ENCODE assay signal across 8 cellular contexts in genomic region chr18:29874519-29875098, GRCh38.
DNase-seq lines count a peak whose midpoint lies in the region; FAIRE-seq and TF ChIP-seq lines count a peak whose summit lies in the region.

No MANE protein-coding gene starts in this region.

- H3K9ac ChIP-seq in neuronal stem cell (ENCODE audit: low read depth, low read length, poor library complexity), result no peak overlapping the region

- in situ Hi-C loops in GM13977 (cut with MboI; ENCODE audit: low pct_unique_long_range_greater_than_20kb, low sequenced_read_pairs, unreplicated experiment), result no loop called here

- FAIRE-seq in bronchial epithelial cell (lab: Jason Lieb, UNC), result no peak

- no peak overlapping the region for H3K4ac ChIP-seq in neuronal stem cell (ENCODE audit: low read length)

- no peak overlapping the region for H3K4me2 ChIP-seq in neuronal stem cell (ENCODE audit: insufficient read depth, low read length, poor library complexity, severe bottlenecking)

- intact Hi-C loops in uterus (cut with DNase I; ENCODE audit: low total_unique reads), result no loop called here

- no peak overlapping the region for H2BK15ac ChIP-seq in neuronal stem cell (ENCODE audit: low read length)

- H2BK5ac ChIP-seq in neuronal stem cell (ENCODE audit: low read length), result no peak overlapping the region

- H3K4me3 ChIP-seq in bronchial epithelial cell (ENCODE audit: low read depth, low read length) (no peak overlapping the region), neuronal stem cell (ENCODE audit: low read length in 2 of 2) (no peak overlapping the region), uterus (no peak overlapping the region)

- H3K27me3 ChIP-seq in bronchial epithelial cell (ENCODE audit: control insufficient read depth, insufficient read depth, low read length) (no peaks in the 10 kb centered on the region), neuronal stem cell (ENCODE audit: control insufficient read depth in 3 of 3, insufficient read depth in 3 of 3, low read depth in 1 of 3, low read length in 3 of 3) (no peaks in the 10 kb centered on the region), uterus (no peaks in the 10 kb centered on the region)

- no CpG with 5 or more reads among the region's 3 CpGs for WGBS in neuronal stem cell (ENCODE audit: extremely low coverage in 2 of 2, insufficient read length in 2 of 2, insufficient replicate concordance in 1 of 2), 2 donors

- H2AK5ac ChIP-seq in neuronal stem cell (ENCODE audit: low read depth, low read length), result no peak overlapping the region

- no peak overlapping the region for H3K14ac ChIP-seq in neuronal stem cell (ENCODE audit: low read length)

- no peak overlapping the region for H4K91ac ChIP-seq in neuronal stem cell (ENCODE audit: low read depth, low read length, poor library complexity)

- no peak overlapping the region for H3K27ac ChIP-seq in 22Rv1
- H3K27ac ChIP-seq in neuronal stem cell (replicated peaks; ENCODE audit: low read length), result no peak overlapping the region
- H3K27ac ChIP-seq in uterus, result no peak overlapping the region

- H3K36me3 ChIP-seq in bronchial epithelial cell (ENCODE audit: control insufficient read depth, insufficient read depth, low read length) (no peaks in the 10 kb centered on the region), neuronal stem cell (replicated peaks in 1 of 2; ENCODE audit: control insufficient read depth in 2 of 2, insufficient read depth in 2 of 2, low read length in 2 of 2) (no peaks in the 10 kb centered on the region), uterus (no peaks in the 10 kb centered on the region)

- H3K9me3 ChIP-seq in neuronal stem cell (replicated peaks in 1 of 2; ENCODE audit: control insufficient read depth in 2 of 2, insufficient read depth in 1 of 2, low read depth in 1 of 2, low read length in 2 of 2) (peaks cover 0 to 4% of the 10 kb centered on the region in 2 donors), uterus (no peaks in the 10 kb centered on the region)

- H2AFZ ChIP-seq in neuronal stem cell (ENCODE audit: low read length), result no peak overlapping the region

- no peaks in the 10 kb centered on the region for H3K79me1 ChIP-seq in neuronal stem cell (ENCODE audit: low read depth, low read length)

- DNase-seq in GM13977 (ENCODE audit: low spot score), result peak; percentile 4
- DNase-seq in NCI-H1694 treated with DMSO at 0.1 percent for 48 hours (lab: John Stamatoyannopoulos, UW), result peak; percentile 22
- DNase-seq in bronchial epithelial cell (ENCODE audit: low read depth), result peak; percentile 35
- DNase-seq in neuronal stem cell (ENCODE audit: low spot score), result peak; percentile 20
- DNase-seq in germinal center (ENCODE audit: low spot score), result no peak
- no peak for DNase-seq in uterus
- DNase-seq in NCI-H2107 treated with DMSO at 0.1 percent for 48 hours (lab: John Stamatoyannopoulos, UW; ENCODE audit: unreplicated experiment), result no peak

- H2BK120ac ChIP-seq in neuronal stem cell (ENCODE audit: low read depth, low read length), result no peak overlapping the region

- H4K8ac ChIP-seq in neuronal stem cell (ENCODE audit: low read depth, low read length), result no peak overlapping the region

- H3K23ac ChIP-seq in neuronal stem cell (ENCODE audit: low read depth, low read length, poor library complexity), result no peak overlapping the region

- no peak overlapping the region for H3K18ac ChIP-seq in neuronal stem cell (ENCODE audit: low read length)

- H3K4me1 ChIP-seq in neuronal stem cell (ENCODE audit: control insufficient read depth in 2 of 2, insufficient read depth in 1 of 2, low read depth in 1 of 2, low read length in 2 of 2) (no peaks in the 10 kb centered on the region), uterus (no peaks in the 10 kb centered on the region)

- TF ChIP-seq POLR2A in uterus (IDR thresholded peaks at IDR 0.05), result no peak

- no peak overlapping the region for H2BK12ac ChIP-seq in neuronal stem cell (ENCODE audit: low read length)

- peak; percentile 83 for TF ChIP-seq CTCF in 22Rv1 (IDR thresholded peaks at IDR 0.05)
- TF ChIP-seq CTCF in GM13977 (IDR thresholded peaks at IDR 0.05; ENCODE audit: extremely low read depth, insufficient read depth, missing control alignments), result peak; percentile 58
- peak; percentile 47 for TF ChIP-seq CTCF in bronchial epithelial cell (IDR thresholded peaks at IDR 0.05; ENCODE audit: insufficient read depth, low read length, severe bottlenecking)
- no peak for TF ChIP-seq CTCF in uterus (IDR thresholded peaks at IDR 0.05)

Comparison
In these comparisons a context has a peak if more than half of its experiments do, and no peak if none do; other contexts are left out.
1. CTCF ChIP-seq: peak in 22Rv1 (single experiment), GM13977 (single experiment) and bronchial epithelial cell (single experiment); none in uterus (0 of 4).
2. DNase-seq: peak in GM13977 (single experiment), NCI-H1694 treated with DMSO at 0.1 percent for 48 hours (single experiment), bronchial epithelial cell (single experiment) and neuronal stem cell (single experiment); none in germinal center (single experiment), uterus (0 of 2) and NCI-H2107 treated with DMSO at 0.1 percent for 48 hours (single experiment).